Comparison of ENCODE assay signal across 25 cellular contexts in the genomic region with DNA sequence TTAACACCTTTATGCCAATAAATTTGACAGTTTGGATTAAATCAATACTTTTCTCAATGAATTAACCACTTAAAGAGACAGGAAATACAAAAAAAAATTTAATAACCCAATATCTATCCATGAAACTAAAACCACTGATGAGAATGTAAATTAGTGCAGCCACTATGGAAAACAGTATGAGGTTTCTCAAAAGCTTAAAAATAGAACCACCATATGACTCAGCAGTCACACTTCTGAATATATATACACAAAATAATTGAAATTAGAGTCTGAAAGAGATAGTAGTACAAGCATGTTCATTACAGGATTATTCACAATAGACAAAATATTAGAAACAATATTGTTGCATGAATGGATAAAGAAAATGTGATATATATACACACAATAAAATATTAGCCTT.
"Had no signal": no experiment of that assay in that cellular context is flagged by ENCODE, and none has a peak within 500 bp of the region (broad histone marks: within the 10 kb centered on the region; RNA-seq: fewer than 3 reads in every experiment).

No MANE protein-coding gene starts in this region.

- H3K9me3 ChIP-seq: Peyer's patch, SJSA1 had no signal

- H3K27me3 ChIP-seq: Peyer's patch, SJSA1 had no signal

- DNase-seq: NCI-H1092; NCI-H1105 treated with DMSO at 0.1 percent for 48 hours; NCI-H1417 treated with DMSO at 0.1 percent for 48 hours; NCI-H146; NCI-H1694 treated with DMSO at 0.1 percent for 48 hours; NCI-H1930; NCI-H2081; NCI-H2107; NCI-H226; NCI-H446; NCI-H510A; NCI-H524 treated with DMSO at 0.1 percent for 48 hours; NCI-H69; NCI-H774; NK-92 treated with Interleukin-12 subunit alpha and Interleukin-12 subunit beta, amount 100 ng/mL, for 24 hours; OCI-M1; PC-9; Peyer's patch; SHP77 treated with DMSO at 0.1 percent for 48 hours; T-helper 2 cell had no signal

- H2AFZ ChIP-seq: PC-9 had no signal

- H3K4me2 ChIP-seq: PC-9 had no signal

- H3K27ac ChIP-seq: HL-60, PC-9, Peyer's patch, SJSA1, SK-N-MC had no signal

- H3K4me3 ChIP-seq: K562, PC-9, Peyer's patch, SJSA1, SK-N-MC had no signal

- ATAC-seq: K562, Right ventricle myocardium inferior had no signal

- H3K36me3 ChIP-seq: Peyer's patch, SJSA1 had no signal

- H3K4me1 ChIP-seq: Peyer's patch, SJSA1 had no signal
